In the genomic region with DNA sequence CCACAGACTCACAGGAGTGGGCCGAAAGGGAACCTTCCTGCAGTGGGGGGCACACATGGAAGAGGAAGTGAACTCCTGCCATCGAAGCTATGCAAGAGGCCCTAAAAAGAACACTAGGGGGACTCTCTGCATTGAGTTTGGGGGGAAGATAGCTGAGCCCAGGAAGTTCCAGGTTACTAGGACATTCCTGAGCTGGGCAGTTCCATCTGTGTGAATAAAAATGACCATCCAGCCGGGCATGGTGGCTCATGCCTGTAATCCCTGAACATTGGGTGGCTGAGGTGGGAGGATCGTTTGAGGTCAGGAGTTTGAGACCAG, we compare ENCODE assay signal across 2 cellular contexts.
TF ChIP-seq lines count a peak whose summit lies in the region.

No MANE protein-coding gene starts in this region.

TF ChIP-seq in HepG2, 621 proteins besides CTCF, POLR2A, EP300 and RAD21 (continued from another document):
- TF ChIP-seq, protein P1, sequence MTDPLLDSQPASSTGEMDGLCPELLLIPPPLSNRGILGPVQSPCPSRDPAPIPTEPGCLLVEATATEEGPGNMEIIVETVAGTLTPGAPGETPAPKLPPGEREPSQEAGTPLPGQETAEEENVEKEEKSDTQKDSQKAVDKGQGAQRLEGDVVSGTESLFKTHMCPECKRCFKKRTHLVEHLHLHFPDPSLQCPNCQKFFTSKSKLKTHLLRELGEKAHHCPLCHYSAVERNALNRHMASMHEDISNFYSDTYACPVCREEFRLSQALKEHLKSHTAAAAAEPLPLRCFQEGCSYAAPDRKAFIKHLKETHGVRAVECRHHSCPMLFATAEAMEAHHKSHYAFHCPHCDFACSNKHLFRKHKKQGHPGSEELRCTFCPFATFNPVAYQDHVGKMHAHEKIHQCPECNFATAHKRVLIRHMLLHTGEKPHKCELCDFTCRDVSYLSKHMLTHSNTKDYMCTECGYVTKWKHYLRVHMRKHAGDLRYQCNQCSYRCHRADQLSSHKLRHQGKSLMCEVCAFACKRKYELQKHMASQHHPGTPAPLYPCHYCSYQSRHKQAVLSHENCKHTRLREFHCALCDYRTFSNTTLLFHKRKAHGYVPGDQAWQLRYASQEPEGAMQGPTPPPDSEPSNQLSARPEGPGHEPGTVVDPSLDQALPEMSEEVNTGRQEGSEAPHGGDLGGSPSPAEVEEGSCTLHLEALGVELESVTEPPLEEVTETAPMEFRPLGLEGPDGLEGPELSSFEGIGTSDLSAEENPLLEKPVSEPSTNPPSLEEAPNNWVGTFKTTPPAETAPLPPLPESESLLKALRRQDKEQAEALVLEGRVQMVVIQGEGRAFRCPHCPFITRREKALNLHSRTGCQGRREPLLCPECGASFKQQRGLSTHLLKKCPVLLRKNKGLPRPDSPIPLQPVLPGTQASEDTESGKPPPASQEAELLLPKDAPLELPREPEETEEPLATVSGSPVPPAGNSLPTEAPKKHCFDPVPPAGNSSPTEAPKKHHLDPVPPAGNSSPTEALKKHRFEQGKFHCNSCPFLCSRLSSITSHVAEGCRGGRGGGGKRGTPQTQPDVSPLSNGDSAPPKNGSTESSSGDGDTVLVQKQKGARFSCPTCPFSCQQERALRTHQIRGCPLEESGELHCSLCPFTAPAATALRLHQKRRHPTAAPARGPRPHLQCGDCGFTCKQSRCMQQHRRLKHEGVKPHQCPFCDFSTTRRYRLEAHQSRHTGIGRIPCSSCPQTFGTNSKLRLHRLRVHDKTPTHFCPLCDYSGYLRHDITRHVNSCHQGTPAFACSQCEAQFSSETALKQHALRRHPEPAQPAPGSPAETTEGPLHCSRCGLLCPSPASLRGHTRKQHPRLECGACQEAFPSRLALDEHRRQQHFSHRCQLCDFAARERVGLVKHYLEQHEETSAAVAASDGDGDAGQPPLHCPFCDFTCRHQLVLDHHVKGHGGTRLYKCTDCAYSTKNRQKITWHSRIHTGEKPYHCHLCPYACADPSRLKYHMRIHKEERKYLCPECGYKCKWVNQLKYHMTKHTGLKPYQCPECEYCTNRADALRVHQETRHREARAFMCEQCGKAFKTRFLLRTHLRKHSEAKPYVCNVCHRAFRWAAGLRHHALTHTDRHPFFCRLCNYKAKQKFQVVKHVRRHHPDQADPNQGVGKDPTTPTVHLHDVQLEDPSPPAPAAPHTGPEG (CRISPR knock-in tag; IDR thresholded peaks at IDR 0.05), result no peak
- TF ChIP-seq RFXAP (CRISPR knock-in tag; IDR thresholded peaks at IDR 0.05; ENCODE audit: borderline replicate concordance) (no peak), ZSCAN22 (CRISPR knock-in tag; IDR thresholded peaks at IDR 0.05) (no peak)
- TF ChIP-seq, protein P2, sequence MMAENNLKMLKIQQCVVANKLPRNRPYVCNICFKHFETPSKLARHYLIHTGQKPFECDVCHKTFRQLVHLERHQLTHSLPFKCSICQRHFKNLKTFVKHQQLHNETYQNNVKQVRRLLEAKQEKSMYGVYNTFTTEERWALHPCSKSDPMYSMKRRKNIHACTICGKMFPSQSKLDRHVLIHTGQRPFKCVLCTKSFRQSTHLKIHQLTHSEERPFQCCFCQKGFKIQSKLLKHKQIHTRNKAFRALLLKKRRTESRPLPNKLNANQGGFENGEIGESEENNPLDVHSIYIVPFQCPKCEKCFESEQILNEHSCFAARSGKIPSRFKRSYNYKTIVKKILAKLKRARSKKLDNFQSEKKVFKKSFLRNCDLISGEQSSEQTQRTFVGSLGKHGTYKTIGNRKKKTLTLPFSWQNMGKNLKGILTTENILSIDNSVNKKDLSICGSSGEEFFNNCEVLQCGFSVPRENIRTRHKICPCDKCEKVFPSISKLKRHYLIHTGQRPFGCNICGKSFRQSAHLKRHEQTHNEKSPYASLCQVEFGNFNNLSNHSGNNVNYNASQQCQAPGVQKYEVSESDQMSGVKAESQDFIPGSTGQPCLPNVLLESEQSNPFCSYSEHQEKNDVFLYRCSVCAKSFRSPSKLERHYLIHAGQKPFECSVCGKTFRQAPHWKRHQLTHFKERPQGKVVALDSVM (CRISPR knock-in tag; IDR thresholded peaks at IDR 0.05), result no peak

TF ChIP-seq in SK-N-SH treated with all-trans-retinoic acid at 6 μM for 48 hours, 23 proteins besides CTCF, POLR2A, EP300 and RAD21 (continued from another document):
- TF ChIP-seq, protein P3, sequence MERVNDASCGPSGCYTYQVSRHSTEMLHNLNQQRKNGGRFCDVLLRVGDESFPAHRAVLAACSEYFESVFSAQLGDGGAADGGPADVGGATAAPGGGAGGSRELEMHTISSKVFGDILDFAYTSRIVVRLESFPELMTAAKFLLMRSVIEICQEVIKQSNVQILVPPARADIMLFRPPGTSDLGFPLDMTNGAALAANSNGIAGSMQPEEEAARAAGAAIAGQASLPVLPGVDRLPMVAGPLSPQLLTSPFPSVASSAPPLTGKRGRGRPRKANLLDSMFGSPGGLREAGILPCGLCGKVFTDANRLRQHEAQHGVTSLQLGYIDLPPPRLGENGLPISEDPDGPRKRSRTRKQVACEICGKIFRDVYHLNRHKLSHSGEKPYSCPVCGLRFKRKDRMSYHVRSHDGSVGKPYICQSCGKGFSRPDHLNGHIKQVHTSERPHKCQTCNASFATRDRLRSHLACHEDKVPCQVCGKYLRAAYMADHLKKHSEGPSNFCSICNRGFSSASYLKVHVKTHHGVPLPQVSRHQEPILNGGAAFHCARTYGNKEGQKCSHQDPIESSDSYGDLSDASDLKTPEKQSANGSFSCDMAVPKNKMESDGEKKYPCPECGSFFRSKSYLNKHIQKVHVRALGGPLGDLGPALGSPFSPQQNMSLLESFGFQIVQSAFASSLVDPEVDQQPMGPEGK (CRISPR knock-in tag; IDR thresholded peaks at IDR 0.05; ENCODE audit: borderline replicate concordance), result no peak
- TF ChIP-seq ZNF70 (CRISPR knock-in tag; IDR thresholded peaks at IDR 0.05) (no peak), ZNF565 (CRISPR knock-in tag; conservative IDR thresholded peaks at IDR 0.05; ENCODE audit: low read depth) (no peak)
